In the genomic region with DNA sequence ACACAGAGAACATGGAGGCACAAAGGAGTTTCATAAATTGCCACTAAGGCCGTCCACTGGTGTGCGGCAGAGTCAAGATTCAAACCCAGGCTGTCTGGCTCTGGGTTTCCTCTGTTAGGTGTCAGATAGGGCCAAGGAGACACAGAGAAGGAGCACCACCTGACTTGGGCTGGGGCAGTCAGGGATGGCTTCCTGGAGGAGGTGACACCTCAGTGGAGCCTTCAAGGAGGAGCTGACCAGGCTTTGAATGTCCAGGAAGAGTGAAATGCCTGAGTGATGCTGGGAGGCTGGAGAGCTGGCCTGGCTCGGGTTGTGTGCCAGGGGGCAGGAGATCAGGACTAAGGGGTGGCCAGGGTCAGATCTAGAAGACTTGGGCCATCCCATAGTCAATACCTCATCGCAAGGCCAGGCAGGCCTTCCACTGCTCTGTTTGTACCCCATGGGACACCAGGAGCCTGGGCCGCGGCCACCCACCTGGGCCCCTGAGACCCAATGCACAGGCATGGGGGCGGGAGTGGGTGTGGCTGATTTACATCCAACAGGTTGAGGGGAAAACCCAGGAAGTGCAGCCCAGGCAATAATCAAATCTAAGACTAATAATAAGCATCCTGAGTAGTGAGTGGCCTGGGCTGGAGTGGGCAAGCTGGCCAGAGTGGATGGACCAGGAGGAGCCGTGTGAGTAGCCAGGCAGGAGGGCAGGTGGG, we compare ENCODE assay signal across 1 cellular context.
TF ChIP-seq lines count a peak whose summit lies in the region.

No MANE protein-coding gene starts in this region.

TF ChIP-seq in GM12878, 131 proteins besides CTCF, POLR2A, EP300 and RAD21 (continued from another document):
- TF ChIP-seq, protein P1, sequence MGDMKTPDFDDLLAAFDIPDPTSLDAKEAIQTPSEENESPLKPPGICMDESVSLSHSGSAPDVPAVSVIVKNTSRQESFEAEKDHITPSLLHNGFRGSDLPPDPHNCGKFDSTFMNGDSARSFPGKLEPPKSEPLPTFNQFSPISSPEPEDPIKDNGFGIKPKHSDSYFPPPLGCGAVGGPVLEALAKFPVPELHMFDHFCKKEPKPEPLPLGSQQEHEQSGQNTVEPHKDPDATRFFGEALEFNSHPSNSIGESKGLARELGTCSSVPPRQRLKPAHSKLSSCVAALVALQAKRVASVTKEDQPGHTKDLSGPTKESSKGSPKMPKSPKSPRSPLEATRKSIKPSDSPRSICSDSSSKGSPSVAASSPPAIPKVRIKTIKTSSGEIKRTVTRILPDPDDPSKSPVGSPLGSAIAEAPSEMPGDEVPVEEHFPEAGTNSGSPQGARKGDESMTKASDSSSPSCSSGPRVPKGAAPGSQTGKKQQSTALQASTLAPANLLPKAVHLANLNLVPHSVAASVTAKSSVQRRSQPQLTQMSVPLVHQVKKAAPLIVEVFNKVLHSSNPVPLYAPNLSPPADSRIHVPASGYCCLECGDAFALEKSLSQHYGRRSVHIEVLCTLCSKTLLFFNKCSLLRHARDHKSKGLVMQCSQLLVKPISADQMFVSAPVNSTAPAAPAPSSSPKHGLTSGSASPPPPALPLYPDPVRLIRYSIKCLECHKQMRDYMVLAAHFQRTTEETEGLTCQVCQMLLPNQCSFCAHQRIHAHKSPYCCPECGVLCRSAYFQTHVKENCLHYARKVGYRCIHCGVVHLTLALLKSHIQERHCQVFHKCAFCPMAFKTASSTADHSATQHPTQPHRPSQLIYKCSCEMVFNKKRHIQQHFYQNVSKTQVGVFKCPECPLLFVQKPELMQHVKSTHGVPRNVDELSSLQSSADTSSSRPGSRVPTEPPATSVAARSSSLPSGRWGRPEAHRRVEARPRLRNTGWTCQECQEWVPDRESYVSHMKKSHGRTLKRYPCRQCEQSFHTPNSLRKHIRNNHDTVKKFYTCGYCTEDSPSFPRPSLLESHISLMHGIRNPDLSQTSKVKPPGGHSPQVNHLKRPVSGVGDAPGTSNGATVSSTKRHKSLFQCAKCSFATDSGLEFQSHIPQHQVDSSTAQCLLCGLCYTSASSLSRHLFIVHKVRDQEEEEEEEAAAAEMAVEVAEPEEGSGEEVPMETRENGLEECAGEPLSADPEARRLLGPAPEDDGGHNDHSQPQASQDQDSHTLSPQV (IDR thresholded peaks at IDR 0.05) = no peak
